15 cellular contexts compared by ENCODE assay signal in the genomic region with DNA sequence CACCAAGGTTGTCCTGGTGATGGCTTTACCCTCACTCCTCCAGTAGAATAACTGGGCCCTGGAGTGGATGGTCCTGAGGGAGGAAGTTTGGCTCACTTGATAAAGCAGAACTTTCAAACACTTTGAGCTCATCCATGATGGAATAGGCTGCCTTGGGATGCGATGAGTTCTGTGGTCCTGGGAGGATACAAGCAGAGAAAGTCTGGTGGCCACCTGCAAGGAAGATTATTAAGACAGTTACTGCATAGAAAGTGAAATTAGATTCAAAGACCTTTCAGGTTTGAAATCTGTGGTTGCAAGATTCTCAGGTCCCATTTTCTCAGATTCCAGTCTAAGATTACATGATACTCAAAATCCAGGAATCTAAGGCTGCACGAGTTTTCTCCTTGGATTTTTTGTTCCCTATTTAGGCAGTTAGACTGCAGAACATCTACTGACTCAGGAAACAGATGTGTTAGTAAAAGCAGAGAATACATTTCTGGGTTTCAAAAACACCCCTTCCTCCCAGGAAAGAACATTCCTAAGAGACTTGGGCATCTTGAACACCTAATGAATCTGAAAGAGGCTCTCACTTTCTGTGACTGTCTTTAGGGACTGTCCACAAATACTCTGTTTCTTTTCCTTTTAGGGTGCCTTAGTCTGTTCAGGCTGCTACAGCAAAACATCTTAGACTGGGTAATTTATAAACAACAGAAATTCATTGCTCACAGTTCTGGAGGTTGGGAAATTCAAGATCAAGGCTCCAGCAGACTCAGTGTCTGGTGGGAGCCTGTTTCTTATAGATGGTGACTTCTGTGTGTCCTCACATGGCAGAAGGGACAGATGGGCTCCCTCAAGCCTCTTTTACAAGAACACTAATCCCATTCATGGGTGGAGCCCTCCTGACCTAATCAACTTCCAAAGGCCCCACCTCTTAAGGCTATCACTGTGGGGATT. TPM values are rescaled to one million over a fixed set of nuclear protein-coding genes. Genes with fewer than 3 reads are reported as not detected.
DNase-seq lines count a peak whose midpoint lies in the region; ATAC-seq, FAIRE-seq and TF ChIP-seq lines count a peak whose summit lies in the region.
"Had no signal": no experiment of that assay in that cellular context is flagged by ENCODE, and none has a peak within 500 bp of the region (broad histone marks: within the 10 kb centered on the region; RNA-seq: fewer than 3 reads in every experiment).

No MANE protein-coding gene starts in this region.

- H3K4me3 ChIP-seq in AG09309 (ENCODE audit: control insufficient read depth, low read depth, low read length) = no peak overlapping the region
- H3K4me3 ChIP-seq in trophoblast cell (ENCODE audit: low read depth, low read length) = no peak overlapping the region
- H3K4me3 ChIP-seq: pancreas, transverse colon had no signal

- ATAC-seq in GM18519 (IDR thresholded peaks at IDR 0.05; ENCODE audit: low FRiP score, unreplicated experiment) = no peak
- ATAC-seq: esophagus mucosa, left lobe of liver, pancreas had no signal

- H3K4ac ChIP-seq in trophoblast cell (ENCODE audit: low read depth, low read length) = no peak overlapping the region

- no peaks in the 10 kb centered on the region for H3K36me3 ChIP-seq in trophoblast cell (ENCODE audit: control insufficient read depth in 1 of 2, insufficient read depth in 2 of 2, low read length in 2 of 2)
- H3K36me3 ChIP-seq: pancreas, transverse colon had no signal

- H3K79me2 ChIP-seq in trophoblast cell (ENCODE audit: control insufficient read depth, insufficient read depth, low read length, poor library complexity) = no peaks in the 10 kb centered on the region

- no peak overlapping the region for H4K12ac ChIP-seq in trophoblast cell (ENCODE audit: low read depth, low read length)

- H3K27ac ChIP-seq in trophoblast cell (ENCODE audit: low read depth, low read length) = no peak overlapping the region
- H3K27ac ChIP-seq: pancreas had no signal

- H3K9ac ChIP-seq in trophoblast cell (ENCODE audit: low read length) = no peak overlapping the region

- no peak overlapping the region for H2BK120ac ChIP-seq in trophoblast cell (ENCODE audit: insufficient read depth, low read length, poor library complexity)

- no peak overlapping the region for H2BK5ac ChIP-seq in trophoblast cell (ENCODE audit: low read depth, low read length, poor library complexity)

- H2BK12ac ChIP-seq in trophoblast cell (ENCODE audit: low read length) = peak overlapping the region; percentile 51

- no peak overlapping the region for H4K91ac ChIP-seq in trophoblast cell (ENCODE audit: low read depth, low read length)

- no peak overlapping the region for H3K18ac ChIP-seq in trophoblast cell (ENCODE audit: low read length)

- peak; percentile 63 for FAIRE-seq in HTR-8/SVneo (lab: Jason Lieb, UNC)
- FAIRE-seq: pancreas had no signal

- no peak overlapping the region for H3K14ac ChIP-seq in trophoblast cell (ENCODE audit: low read length)

- H2AFZ ChIP-seq in trophoblast cell (ENCODE audit: insufficient read depth, low read length, poor library complexity) = no peak overlapping the region

- no peak overlapping the region for H3K4me2 ChIP-seq in trophoblast cell (ENCODE audit: low read length)

- peaks cover 7% of the 10 kb centered on the region for H3K79me1 ChIP-seq in trophoblast cell (ENCODE audit: low read length)

- H4K8ac ChIP-seq in trophoblast cell (ENCODE audit: low read depth, low read length) = no peak overlapping the region

- no peaks in the 10 kb centered on the region for H3K27me3 ChIP-seq in trophoblast cell (ENCODE audit: insufficient read depth, low read length)
- H3K27me3 ChIP-seq: pancreas, transverse colon had no signal

- no peak overlapping the region for H2AK5ac ChIP-seq in trophoblast cell (ENCODE audit: low read length)

- no peak for TF ChIP-seq CTCF in AG09309 (IDR thresholded peaks at IDR 0.05; ENCODE audit: control insufficient read depth, insufficient read depth, low read depth, low read length, missing control alignments)

- peak; percentile 49 for DNase-seq in AG09309 (ENCODE audit: low read depth)
- DNase-seq in HTR-8/SVneo (ENCODE audit: insufficient read length, low spot score) = no peak
- peak; percentile 52 for DNase-seq in dermis blood vessel endothelial cell
- no peak for DNase-seq in trophoblast cell
- DNase-seq in activated CD4-positive, CD25-positive, alpha-beta regulatory T cell treated with anti-CD3 and anti-CD28 coated beads, Interleukin-2, amount 50 U/mL, for 72 hours = no peak
- DNase-seq in stimulated activated CD4-positive, alpha-beta T cell treated with anti-CD3 and anti-CD28 coated beads, Interleukin-1b, Interleukin-23, amount 100 ng/mL, for 48 hours = no peak
- DNase-seq in NCI-H1694 treated with DMSO at 0.1 percent for 48 hours (lab: John Stamatoyannopoulos, UW) = no peak
- DNase-seq: activated T-cell treated with anti-CD3 and anti-CD28 coated beads, Interleukin-2, amount 50 U/mL, for 1 hour; pancreas; transverse colon had no signal

- WGBS in trophoblast cell (ENCODE audit: extremely low coverage, insufficient coverage, insufficient read length) = no CpG with 5 or more reads among the region's 2 CpGs

- peaks cover 1% of the 10 kb centered on the region for H3K9me3 ChIP-seq in trophoblast cell (ENCODE audit: insufficient read depth, low read depth, low read length)
- H3K9me3 ChIP-seq: pancreas, transverse colon had no signal

- H3K23ac ChIP-seq in trophoblast cell (ENCODE audit: low read length) = no peak overlapping the region

- H3K4me1 ChIP-seq in trophoblast cell (ENCODE audit: control insufficient read depth in 1 of 2, insufficient read depth in 2 of 2, low read length in 2 of 2) = peaks cover 8 to 11% of the 10 kb centered on the region in 2 experiments

RNA-seq across cellular contexts. Expression of gene CCN5, which starts 19.6 kb away (rescaled TPM):
- not detected in 2 replicates for total RNA-seq in dermis blood vessel endothelial cell
- polyA plus RNA-seq in trophoblast cell (2013) = not detected in 2 replicates
- polyA plus RNA-seq: CD14-positive monocyte had no signal

RNA-seq across cellular contexts. Expression of gene ADA, which starts 44.1 kb away (rescaled TPM):
- total RNA-seq in dermis blood vessel endothelial cell = 15.3 and 19.1 TPM in 2 replicates
- polyA plus RNA-seq in trophoblast cell (2013) = 94.2 and 104 TPM in 2 replicates

RNA-seq across cellular contexts. Expression of gene KCNK15, which starts 50.1 kb away (rescaled TPM):
- total RNA-seq in dermis blood vessel endothelial cell = 0.05 and 0.17 TPM in 2 replicates
- not detected in 2 replicates for polyA plus RNA-seq in trophoblast cell (2013)
- total RNA-seq: M059J had no signal
- polyA plus RNA-seq: CD14-positive monocyte had no signal

Comparison
In these comparisons a context has a peak if more than half of its experiments do, and no peak if none do; other contexts are left out.
1. DNase-seq: peak in AG09309 (single experiment) and dermis blood vessel endothelial cell (single experiment); none in HTR-8/SVneo (single experiment), trophoblast cell (0 of 2), activated CD4-positive, CD25-positive, alpha-beta regulatory T cell treated with anti-CD3 and anti-CD28 coated beads, Interleukin-2, amount 50 U/mL, for 72 hours (single experiment), stimulated activated CD4-positive, alpha-beta T cell treated with anti-CD3 and anti-CD28 coated beads, Interleukin-1b, Interleukin-23, amount 100 ng/mL, for 48 hours (single experiment) and NCI-H1694 treated with DMSO at 0.1 percent for 48 hours (single experiment).